In the genomic region with DNA sequence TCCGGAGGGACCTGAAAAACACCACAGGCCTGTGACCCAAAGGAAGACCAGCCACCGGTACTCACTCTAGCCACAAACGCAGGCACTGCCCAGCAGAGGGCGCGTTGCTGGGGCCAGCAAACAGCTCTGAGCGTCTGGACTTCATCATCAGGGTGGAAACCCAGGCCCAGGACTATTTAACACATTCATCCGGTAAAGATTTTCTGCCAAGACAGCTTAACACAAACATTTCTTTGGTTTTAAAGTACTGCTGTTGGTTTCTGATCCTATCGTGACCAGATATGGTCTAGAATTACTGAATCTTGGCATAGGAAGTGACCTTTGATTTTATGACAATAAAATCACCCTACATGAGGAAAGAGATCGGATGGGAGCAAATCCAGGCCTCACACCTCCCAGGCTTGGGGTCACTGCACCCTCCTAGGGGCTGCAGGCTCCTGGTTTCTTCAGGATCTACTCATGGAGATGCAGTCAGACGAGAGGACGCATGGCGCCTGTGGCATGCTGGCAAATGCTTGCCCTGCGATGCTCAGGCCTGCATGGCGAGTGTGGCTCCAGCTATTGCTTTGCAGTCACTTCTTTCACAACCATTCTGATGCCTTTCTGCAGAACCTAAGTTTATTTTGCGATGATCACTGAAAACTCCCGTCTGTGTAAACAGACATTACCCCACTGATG, we compare ENCODE assay signal across 1 cellular context.
TF ChIP-seq lines count a peak whose summit lies in the region.

No MANE protein-coding gene starts in this region.

TF ChIP-seq in SK-N-SH, 30 proteins besides CTCF, POLR2A, EP300 and RAD21 (continued from another document):
- TF ChIP-seq, protein P1, sequence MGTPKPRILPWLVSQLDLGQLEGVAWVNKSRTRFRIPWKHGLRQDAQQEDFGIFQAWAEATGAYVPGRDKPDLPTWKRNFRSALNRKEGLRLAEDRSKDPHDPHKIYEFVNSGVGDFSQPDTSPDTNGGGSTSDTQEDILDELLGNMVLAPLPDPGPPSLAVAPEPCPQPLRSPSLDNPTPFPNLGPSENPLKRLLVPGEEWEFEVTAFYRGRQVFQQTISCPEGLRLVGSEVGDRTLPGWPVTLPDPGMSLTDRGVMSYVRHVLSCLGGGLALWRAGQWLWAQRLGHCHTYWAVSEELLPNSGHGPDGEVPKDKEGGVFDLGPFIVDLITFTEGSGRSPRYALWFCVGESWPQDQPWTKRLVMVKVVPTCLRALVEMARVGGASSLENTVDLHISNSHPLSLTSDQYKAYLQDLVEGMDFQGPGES (IDR thresholded peaks at IDR 0.05; ENCODE audit: low read depth, low read length): no peak
- TF ChIP-seq POLR2AphosphoS5 (IDR thresholded peaks at IDR 0.05; ENCODE audit: low read depth, low read length) (no peak), RCOR1 (IDR thresholded peaks at IDR 0.05; ENCODE audit: low read length) (peak; percentile 57; the same call in 1 of the 2 replicates), NRF1 (IDR thresholded peaks at IDR 0.05; ENCODE audit: low read depth, low read length) (no peak), TCF12 (IDR thresholded peaks at IDR 0.05) (peak; percentile 74), ELF1 (IDR thresholded peaks at IDR 0.05) (no peak), NFIC (IDR thresholded peaks at IDR 0.05; ENCODE audit: borderline replicate concordance) (no peak), RXRA (IDR thresholded peaks at IDR 0.05; ENCODE audit: borderline replicate concordance, low read depth) (no peak)
- TF ChIP-seq, protein P2, sequence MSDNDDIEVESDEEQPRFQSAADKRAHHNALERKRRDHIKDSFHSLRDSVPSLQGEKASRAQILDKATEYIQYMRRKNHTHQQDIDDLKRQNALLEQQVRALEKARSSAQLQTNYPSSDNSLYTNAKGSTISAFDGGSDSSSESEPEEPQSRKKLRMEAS (IDR thresholded peaks at IDR 0.05; ENCODE audit: low read depth): no peak
- TF ChIP-seq, protein P3, sequence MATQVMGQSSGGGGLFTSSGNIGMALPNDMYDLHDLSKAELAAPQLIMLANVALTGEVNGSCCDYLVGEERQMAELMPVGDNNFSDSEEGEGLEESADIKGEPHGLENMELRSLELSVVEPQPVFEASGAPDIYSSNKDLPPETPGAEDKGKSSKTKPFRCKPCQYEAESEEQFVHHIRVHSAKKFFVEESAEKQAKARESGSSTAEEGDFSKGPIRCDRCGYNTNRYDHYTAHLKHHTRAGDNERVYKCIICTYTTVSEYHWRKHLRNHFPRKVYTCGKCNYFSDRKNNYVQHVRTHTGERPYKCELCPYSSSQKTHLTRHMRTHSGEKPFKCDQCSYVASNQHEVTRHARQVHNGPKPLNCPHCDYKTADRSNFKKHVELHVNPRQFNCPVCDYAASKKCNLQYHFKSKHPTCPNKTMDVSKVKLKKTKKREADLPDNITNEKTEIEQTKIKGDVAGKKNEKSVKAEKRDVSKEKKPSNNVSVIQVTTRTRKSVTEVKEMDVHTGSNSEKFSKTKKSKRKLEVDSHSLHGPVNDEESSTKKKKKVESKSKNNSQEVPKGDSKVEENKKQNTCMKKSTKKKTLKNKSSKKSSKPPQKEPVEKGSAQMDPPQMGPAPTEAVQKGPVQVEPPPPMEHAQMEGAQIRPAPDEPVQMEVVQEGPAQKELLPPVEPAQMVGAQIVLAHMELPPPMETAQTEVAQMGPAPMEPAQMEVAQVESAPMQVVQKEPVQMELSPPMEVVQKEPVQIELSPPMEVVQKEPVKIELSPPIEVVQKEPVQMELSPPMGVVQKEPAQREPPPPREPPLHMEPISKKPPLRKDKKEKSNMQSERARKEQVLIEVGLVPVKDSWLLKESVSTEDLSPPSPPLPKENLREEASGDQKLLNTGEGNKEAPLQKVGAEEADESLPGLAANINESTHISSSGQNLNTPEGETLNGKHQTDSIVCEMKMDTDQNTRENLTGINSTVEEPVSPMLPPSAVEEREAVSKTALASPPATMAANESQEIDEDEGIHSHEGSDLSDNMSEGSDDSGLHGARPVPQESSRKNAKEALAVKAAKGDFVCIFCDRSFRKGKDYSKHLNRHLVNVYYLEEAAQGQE (IDR thresholded peaks at IDR 0.05; ENCODE audit: low read depth, low read length): no peak
- TF ChIP-seq, protein P4, sequence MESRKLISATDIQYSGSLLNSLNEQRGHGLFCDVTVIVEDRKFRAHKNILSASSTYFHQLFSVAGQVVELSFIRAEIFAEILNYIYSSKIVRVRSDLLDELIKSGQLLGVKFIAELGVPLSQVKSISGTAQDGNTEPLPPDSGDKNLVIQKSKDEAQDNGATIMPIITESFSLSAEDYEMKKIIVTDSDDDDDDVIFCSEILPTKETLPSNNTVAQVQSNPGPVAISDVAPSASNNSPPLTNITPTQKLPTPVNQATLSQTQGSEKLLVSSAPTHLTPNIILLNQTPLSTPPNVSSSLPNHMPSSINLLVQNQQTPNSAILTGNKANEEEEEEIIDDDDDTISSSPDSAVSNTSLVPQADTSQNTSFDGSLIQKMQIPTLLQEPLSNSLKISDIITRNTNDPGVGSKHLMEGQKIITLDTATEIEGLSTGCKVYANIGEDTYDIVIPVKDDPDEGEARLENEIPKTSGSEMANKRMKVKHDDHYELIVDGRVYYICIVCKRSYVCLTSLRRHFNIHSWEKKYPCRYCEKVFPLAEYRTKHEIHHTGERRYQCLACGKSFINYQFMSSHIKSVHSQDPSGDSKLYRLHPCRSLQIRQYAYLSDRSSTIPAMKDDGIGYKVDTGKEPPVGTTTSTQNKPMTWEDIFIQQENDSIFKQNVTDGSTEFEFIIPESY (IDR thresholded peaks at IDR 0.05; ENCODE audit: borderline replicate concordance, low read depth): no peak
